Comparison of ENCODE assay signal across 17 cellular contexts in genomic region chr6:149347067-149347466, GRCh38. TPM values are rescaled to one million over a fixed set of nuclear protein-coding genes. Genes with fewer than 3 reads are reported as not detected.
"Had no signal": no experiment of that assay in that cellular context is flagged by ENCODE, and none has a peak within 500 bp of the region (broad histone marks: within the 10 kb centered on the region; RNA-seq: fewer than 3 reads in every experiment).

No MANE protein-coding gene starts in this region.

- H3K27me3 Mint-ChIP-seq: activated CD4-positive, alpha-beta T cell treated with anti-CD3 and anti-CD28 coated beads, Interleukin-2, amount 10 ng/mL, durations not matched to agents 7 days and 5 days; stimulated activated naive CD8-positive, alpha-beta T cell treated with anti-CD3 and anti-CD28 coated beads, Interleukin-15, amount 100 ng/mL, for 72 hours had no signal

- H3K4me3 ChIP-seq: adrenal gland, breast epithelium, esophagus muscularis mucosa, gastrocnemius medialis, thoracic aorta had no signal

- DNase-seq: activated CD4-positive, alpha-beta T cell treated with anti-CD3 and anti-CD28 coated beads, Interleukin-2, amount 10 ng/mL, durations not matched to agents 7 days and 5 days; activated CD4-positive, CD25-positive, alpha-beta regulatory T cell; activated naive CD4-positive, alpha-beta T cell treated with anti-CD3 and anti-CD28 coated beads, Interleukin-2, amount 50 U/mL, for 16 hours; adrenal gland; gastrocnemius medialis; left ventricle myocardium superior; mesendoderm; nephron progenitor cell; stimulated activated CD4-positive, alpha-beta T cell treated with anti-CD3 and anti-CD28 coated beads, Interleukin-15, amount 100 ng/mL, for 24 hours; stimulated activated CD4-positive, alpha-beta T cell treated with anti-CD3 and anti-CD28 coated beads, Interleukin-4, amount 100 ng/mL, for 24 hours; stimulated activated naive CD8-positive, alpha-beta T cell treated with anti-CD3 and anti-CD28 coated beads, Interleukin-15, amount 100 ng/mL, for 72 hours had no signal

- H3K27ac ChIP-seq: adrenal gland, breast epithelium, esophagus muscularis mucosa, gastrocnemius medialis, thoracic aorta had no signal

- H3K4me3 Mint-ChIP-seq: activated CD4-positive, alpha-beta T cell treated with anti-CD3 and anti-CD28 coated beads, Interleukin-2, amount 10 ng/mL, durations not matched to agents 7 days and 5 days; nephron progenitor cell; stimulated activated naive CD8-positive, alpha-beta T cell treated with anti-CD3 and anti-CD28 coated beads, Interleukin-15, amount 100 ng/mL, for 72 hours had no signal

- H3K36me3 ChIP-seq: adrenal gland, breast epithelium, esophagus muscularis mucosa, gastrocnemius medialis, thoracic aorta had no signal

- H3K27me3 ChIP-seq: adrenal gland, breast epithelium, esophagus muscularis mucosa, gastrocnemius medialis had no signal

- H3K9me3 Mint-ChIP-seq: activated CD4-positive, alpha-beta T cell treated with anti-CD3 and anti-CD28 coated beads, Interleukin-2, amount 10 ng/mL, durations not matched to agents 7 days and 5 days; activated T-helper 2 cell treated with anti-CD3 and anti-CD28 coated beads, Interferon-gamma antibody, Interleukin-2, Interleukin-4, amounts not matched to agents 10 μg/mL and 5 μg/mL and 100 μg/mL, durations not matched to agents 14 hours and 24 hours and 36 hours; nephron progenitor cell; stimulated activated naive CD8-positive, alpha-beta T cell treated with anti-CD3 and anti-CD28 coated beads, Interleukin-15, amount 100 ng/mL, for 72 hours had no signal

- H3K27ac Mint-ChIP-seq: activated CD4-positive, alpha-beta T cell treated with anti-CD3 and anti-CD28 coated beads, Interleukin-2, amount 10 ng/mL, durations not matched to agents 7 days and 5 days; activated T-helper 2 cell treated with anti-CD3 and anti-CD28 coated beads, Interferon-gamma antibody, Interleukin-2, Interleukin-4, amounts not matched to agents 10 μg/mL and 5 μg/mL and 100 μg/mL, durations not matched to agents 14 hours and 24 hours and 36 hours; nephron progenitor cell; stimulated activated naive CD8-positive, alpha-beta T cell treated with anti-CD3 and anti-CD28 coated beads, Interleukin-15, amount 100 ng/mL, for 72 hours had no signal

- H3K9me3 ChIP-seq: adrenal gland, breast epithelium, esophagus muscularis mucosa, gastrocnemius medialis, thoracic aorta had no signal

- H3K4me1 Mint-ChIP-seq: nephron progenitor cell had no signal

- H3K4me1 ChIP-seq: breast epithelium had no signal

RNA-seq across cellular contexts. Expression of gene SUMO4, which starts 53.0 kb away (rescaled TPM):
- total RNA-seq: kidney epithelial cell had no signal
- polyA plus RNA-seq: urinary bladder had no signal
